Comparison of ENCODE assay signal across 8 cellular contexts in the genomic region with DNA sequence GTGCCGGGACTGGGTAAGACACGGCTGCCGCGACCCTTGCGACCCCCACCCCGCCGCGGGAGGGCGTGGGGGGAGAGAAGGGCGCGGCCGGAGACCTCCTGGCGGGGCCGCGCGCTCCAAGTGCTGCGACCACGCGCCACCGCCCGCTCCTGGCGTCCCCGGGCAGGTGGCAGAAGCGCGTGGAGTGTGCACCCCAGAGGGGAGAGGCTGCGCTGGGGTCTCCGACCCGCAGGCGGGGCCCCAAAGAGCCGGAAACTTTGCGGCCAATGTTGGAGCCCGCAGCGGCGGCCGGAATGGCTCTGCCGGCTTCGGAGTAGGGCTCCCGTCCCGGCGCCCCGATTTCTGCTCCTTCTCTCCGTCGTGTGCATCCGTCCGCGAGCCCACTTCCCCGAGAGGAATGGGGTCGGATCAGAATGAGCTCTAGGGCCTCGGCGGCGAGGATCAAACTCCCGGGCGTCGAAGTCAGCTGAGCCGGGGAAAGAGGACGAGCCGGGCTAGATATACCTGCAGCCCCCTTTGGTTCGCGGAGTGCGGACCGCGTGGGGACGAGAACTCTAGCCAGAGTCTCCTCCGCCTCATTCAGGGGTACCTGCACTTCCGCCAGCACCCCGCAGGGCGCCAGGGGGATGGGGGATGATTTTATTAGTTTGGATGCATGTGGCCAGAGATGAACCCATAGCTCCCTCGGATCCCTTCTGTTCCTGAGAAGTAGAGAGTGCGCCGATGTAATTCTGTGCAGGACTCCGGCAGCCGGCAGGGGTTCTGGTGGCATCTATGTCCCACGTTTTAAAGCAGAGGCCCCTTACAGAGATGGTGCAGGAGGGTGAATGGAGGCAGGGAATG.
A peak's percentile ranks its signal among the peaks of the same experiment; 100 is the strongest.
DNase-seq lines count a peak whose midpoint lies in the region.

No MANE protein-coding gene starts in this region.

- no peak overlapping the region for H3K27ac Mint-ChIP-seq in activated T-cell treated with anti-CD3 and anti-CD28 coated beads, Interleukin-2, amount 50 U/mL, for 24 hours
- H3K27ac Mint-ChIP-seq in stimulated activated naive CD8-positive, alpha-beta T cell treated with anti-CD3 and anti-CD28 coated beads, Interleukin-15, Interleukin-2, amounts not matched to agents 100 ng/mL and 50 ng/mL, for 24 hours = no peak overlapping the region

- H3K9me3 ChIP-seq in iPS-18c (ENCODE audit: control insufficient read depth, insufficient read depth, low read length) = peaks cover 4% of the 10 kb centered on the region

- DNase-seq in activated naive CD4-positive, alpha-beta T cell treated with Interleukin-2 at 50 U/mL for 16 hours = peak; percentile 5
- no peak for DNase-seq in activated naive CD4-positive, alpha-beta T cell (lab: John Stamatoyannopoulos, UW)
- peak; percentile 55 for DNase-seq in activated T-cell treated with anti-CD3 and anti-CD28 coated beads, Interleukin-2, amount 50 U/mL, for 24 hours
- DNase-seq in NCI-H2107 treated with DMSO at 0.1 percent for 48 hours (lab: John Stamatoyannopoulos, UW; ENCODE audit: unreplicated experiment) (no peak), NCI-H2081 (lab: John Stamatoyannopoulos, UW) (no peak)
- no peak for DNase-seq in activated CD4-positive, CD25-positive, alpha-beta regulatory T cell (lab: John Stamatoyannopoulos, UW)

- peak overlapping the region; percentile 50 for H3K4me3 ChIP-seq in iPS-18c (ENCODE audit: insufficient read depth, low read depth, low read length)

- no peaks in the 10 kb centered on the region for H3K9me3 Mint-ChIP-seq in activated T-cell treated with anti-CD3 and anti-CD28 coated beads, Interleukin-2, amount 50 U/mL, for 24 hours
- H3K9me3 Mint-ChIP-seq in stimulated activated naive CD8-positive, alpha-beta T cell treated with anti-CD3 and anti-CD28 coated beads, Interleukin-15, Interleukin-2, amounts not matched to agents 100 ng/mL and 50 ng/mL, for 24 hours = no peaks in the 10 kb centered on the region

- H3K4me3 Mint-ChIP-seq in activated T-cell treated with anti-CD3 and anti-CD28 coated beads, Interleukin-2, amount 50 U/mL, for 24 hours = peak overlapping the region; percentile 60
- H3K4me3 Mint-ChIP-seq in stimulated activated naive CD8-positive, alpha-beta T cell treated with anti-CD3 and anti-CD28 coated beads, Interleukin-15, Interleukin-2, amounts not matched to agents 100 ng/mL and 50 ng/mL, for 24 hours = peak overlapping the region; percentile 68

- H3K4me1 Mint-ChIP-seq in activated T-cell treated with anti-CD3 and anti-CD28 coated beads, Interleukin-2, amount 50 U/mL, for 24 hours (ENCODE audit: low read depth) = peaks cover 14% of the 10 kb centered on the region
- H3K4me1 Mint-ChIP-seq in stimulated activated naive CD8-positive, alpha-beta T cell treated with anti-CD3 and anti-CD28 coated beads, Interleukin-15, Interleukin-2, amounts not matched to agents 100 ng/mL and 50 ng/mL, for 24 hours (ENCODE audit: low read depth) = peaks cover 16% of the 10 kb centered on the region

- no peaks in the 10 kb centered on the region for H3K36me3 Mint-ChIP-seq in activated T-cell treated with anti-CD3 and anti-CD28 coated beads, Interleukin-2, amount 50 U/mL, for 24 hours (ENCODE audit: low read depth)
- no peaks in the 10 kb centered on the region for H3K36me3 Mint-ChIP-seq in stimulated activated naive CD8-positive, alpha-beta T cell treated with anti-CD3 and anti-CD28 coated beads, Interleukin-15, Interleukin-2, amounts not matched to agents 100 ng/mL and 50 ng/mL, for 24 hours (ENCODE audit: low read depth)

- peaks cover 73% of the 10 kb centered on the region for H3K27me3 Mint-ChIP-seq in activated T-cell treated with anti-CD3 and anti-CD28 coated beads, Interleukin-2, amount 50 U/mL, for 24 hours
- H3K27me3 Mint-ChIP-seq in stimulated activated naive CD8-positive, alpha-beta T cell treated with anti-CD3 and anti-CD28 coated beads, Interleukin-15, Interleukin-2, amounts not matched to agents 100 ng/mL and 50 ng/mL, for 24 hours = peaks cover 57% of the 10 kb centered on the region

Comparison
In these comparisons a context has a peak if more than half of its experiments do, and no peak if none do; other contexts are left out.
1. DNase-seq: peak in activated naive CD4-positive, alpha-beta T cell treated with Interleukin-2 at 50 U/mL for 16 hours (single experiment) and activated T-cell treated with anti-CD3 and anti-CD28 coated beads, Interleukin-2, amount 50 U/mL, for 24 hours (single experiment); none in activated naive CD4-positive, alpha-beta T cell (0 of 4), NCI-H2107 treated with DMSO at 0.1 percent for 48 hours (single experiment), activated CD4-positive, CD25-positive, alpha-beta regulatory T cell (0 of 4) and NCI-H2081 (0 of 2).